ENCODE assay signal across 1 cellular context in the genomic region with DNA sequence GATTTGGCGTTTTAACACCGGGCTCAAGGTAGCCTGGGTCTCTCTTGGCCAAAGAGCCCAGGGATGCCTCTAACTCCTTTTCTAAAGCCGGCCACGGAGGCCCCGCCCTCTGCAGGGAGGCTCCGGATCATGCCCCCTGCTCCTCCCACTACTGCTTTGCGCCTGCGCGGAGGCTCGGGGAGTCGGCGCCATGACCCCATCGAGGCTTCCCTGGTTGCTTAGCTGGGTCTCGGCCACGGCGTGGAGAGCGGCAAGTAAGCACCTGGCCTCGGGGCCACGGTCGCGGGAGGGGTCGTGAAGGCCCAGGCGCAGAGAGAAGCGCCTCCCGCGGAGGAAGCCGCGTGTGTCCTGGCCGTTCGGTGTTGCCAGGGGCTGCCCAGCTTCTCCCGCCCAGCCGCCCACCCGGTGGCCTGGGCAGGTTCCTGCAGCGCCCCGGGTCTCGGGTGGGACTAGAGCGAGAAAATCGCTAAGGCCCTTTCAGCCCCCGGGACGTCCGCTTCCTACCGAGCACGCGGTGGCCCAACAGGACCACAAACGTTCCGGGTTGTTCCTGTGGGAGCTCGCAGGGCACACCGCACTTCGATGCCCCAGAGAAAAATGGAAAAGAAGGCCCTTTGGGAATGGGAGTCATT.
TF ChIP-seq lines count a peak whose summit lies in the region.

A gene (plus strand): TSS at position 180 of the 632 bp plus-strand sequence. CDS start 11 bp downstream, at position 191.

TF ChIP-seq in K562, 482 proteins besides CTCF, POLR2A, EP300 and RAD21 (continued from another document and continues in another):
- TF ChIP-seq, protein P1, sequence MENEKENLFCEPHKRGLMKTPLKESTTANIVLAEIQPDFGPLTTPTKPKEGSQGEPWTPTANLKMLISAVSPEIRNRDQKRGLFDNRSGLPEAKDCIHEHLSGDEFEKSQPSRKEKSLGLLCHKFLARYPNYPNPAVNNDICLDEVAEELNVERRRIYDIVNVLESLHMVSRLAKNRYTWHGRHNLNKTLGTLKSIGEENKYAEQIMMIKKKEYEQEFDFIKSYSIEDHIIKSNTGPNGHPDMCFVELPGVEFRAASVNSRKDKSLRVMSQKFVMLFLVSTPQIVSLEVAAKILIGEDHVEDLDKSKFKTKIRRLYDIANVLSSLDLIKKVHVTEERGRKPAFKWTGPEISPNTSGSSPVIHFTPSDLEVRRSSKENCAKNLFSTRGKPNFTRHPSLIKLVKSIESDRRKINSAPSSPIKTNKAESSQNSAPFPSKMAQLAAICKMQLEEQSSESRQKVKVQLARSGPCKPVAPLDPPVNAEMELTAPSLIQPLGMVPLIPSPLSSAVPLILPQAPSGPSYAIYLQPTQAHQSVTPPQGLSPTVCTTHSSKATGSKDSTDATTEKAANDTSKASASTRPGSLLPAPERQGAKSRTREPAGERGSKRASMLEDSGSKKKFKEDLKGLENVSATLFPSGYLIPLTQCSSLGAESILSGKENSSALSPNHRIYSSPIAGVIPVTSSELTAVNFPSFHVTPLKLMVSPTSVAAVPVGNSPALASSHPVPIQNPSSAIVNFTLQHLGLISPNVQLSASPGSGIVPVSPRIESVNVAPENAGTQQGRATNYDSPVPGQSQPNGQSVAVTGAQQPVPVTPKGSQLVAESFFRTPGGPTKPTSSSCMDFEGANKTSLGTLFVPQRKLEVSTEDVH (IDR thresholded peaks at IDR 0.05; ENCODE audit: low read depth, partially characterized antibody): no peak
- TF ChIP-seq XRCC3 (IDR thresholded peaks at IDR 0.05) (no peak), ZNF589 (CRISPR knock-in tag; IDR thresholded peaks at IDR 0.05; ENCODE audit: low read depth) (no peak), PHB2 (IDR thresholded peaks at IDR 0.05; ENCODE audit: low read depth) (no peak), TCF7 (IDR thresholded peaks at IDR 0.05; ENCODE audit: borderline replicate concordance) (no peak), ZNF668 (CRISPR knock-in tag; IDR thresholded peaks at IDR 0.05) (no peak), ZSCAN32 (CRISPR knock-in tag; IDR thresholded peaks at IDR 0.05) (no peak), U2AF2 (optimal IDR thresholded peaks at IDR 0.05; ENCODE audit: low read depth, low read length) (no peak), NBN (IDR thresholded peaks at IDR 0.05; ENCODE audit: low read depth) (no peak), ZNF3 (CRISPR knock-in tag; IDR thresholded peaks at IDR 0.05) (no peak), THRAP3 (IDR thresholded peaks at IDR 0.05; ENCODE audit: borderline replicate concordance) (no peak), KDM4B (IDR thresholded peaks at IDR 0.05; ENCODE audit: borderline replicate concordance in 2 of 2, low read depth in 1 of 2) (no peak), CBFA2T2 (conservative IDR thresholded peaks at IDR 0.05) (no peak), CTBP1 (IDR thresholded peaks at IDR 0.05; ENCODE audit: borderline replicate concordance) (peak; percentile 41; the same call in 1 of the 2 replicates), HEY1 (CRISPR knock-in tag; IDR thresholded peaks at IDR 0.05; ENCODE audit: borderline replicate concordance) (no peak), NCOR1 (IDR thresholded peaks at IDR 0.05) (no peak), RBM34 (IDR thresholded peaks at IDR 0.05; ENCODE audit: borderline replicate concordance, insufficient read depth, low read length) (no peak), SMC3 (conservative IDR thresholded peaks at IDR 0.05; ENCODE audit: insufficient read depth, low read depth, low read length) (no peak), ZNF57 (CRISPR knock-in tag; IDR thresholded peaks at IDR 0.05) (no peak), TCFL5 (CRISPR knock-in tag; conservative IDR thresholded peaks at IDR 0.05) (no peak), RBBP5 (IDR thresholded peaks at IDR 0.05; ENCODE audit: borderline replicate concordance, insufficient read depth, low read length, poor library complexity, severe bottlenecking) (peak; percentile 85), ZNF316 (IDR thresholded peaks at IDR 0.05) (no peak), ZNF133 (CRISPR knock-in tag; IDR thresholded peaks at IDR 0.05) (no peak), CEBPB (tag; IDR thresholded peaks at IDR 0.05) (no peak), ARNT (IDR thresholded peaks at IDR 0.05) (no peak), ASH1L (IDR thresholded peaks at IDR 0.05; ENCODE audit: borderline replicate concordance, low read depth, partially characterized antibody) (no peak), POLR2G (IDR thresholded peaks at IDR 0.05; ENCODE audit: low read depth, low read length) (peak; percentile 97), LCOR (CRISPR knock-in tag; IDR thresholded peaks at IDR 0.05) (0 out of 2 replicates have a peak, but pooled peaks have one; percentile 3), FIP1L1 (IDR thresholded peaks at IDR 0.05; ENCODE audit: low read depth, low read length, poor library complexity, severe bottlenecking) (no peak), ZFP30 (CRISPR knock-in tag; IDR thresholded peaks at IDR 0.05; ENCODE audit: borderline replicate concordance) (no peak), NFATC3 (IDR thresholded peaks at IDR 0.05) (no peak), PCBP1 (IDR thresholded peaks at IDR 0.05; ENCODE audit: low read depth, low read length, poor library complexity, severe bottlenecking) (peak; percentile 63), HNRNPH1 (optimal IDR thresholded peaks at IDR 0.05; ENCODE audit: low read depth, low read length) (no peak), ELF2 (CRISPR knock-in tag; IDR thresholded peaks at IDR 0.05) (no peak), ZSCAN29 (IDR thresholded peaks at IDR 0.05) (no peak), KAT2B (IDR thresholded peaks at IDR 0.05; ENCODE audit: low read depth, low read length) (no peak), CC2D1A (IDR thresholded peaks at IDR 0.05) (no peak), HMG20A (CRISPR knock-in tag; conservative IDR thresholded peaks at IDR 0.05) (no peak), MAFF (IDR thresholded peaks at IDR 0.05; ENCODE audit: low read length) (no peak), NUFIP1 (IDR thresholded peaks at IDR 0.05; ENCODE audit: partially characterized antibody) (no peak), FUS (optimal IDR thresholded peaks at IDR 0.05; ENCODE audit: low read depth, low read length) (no peak), CBFB (CRISPR knock-in tag; IDR thresholded peaks at IDR 0.05) (no peak), YY1 (IDR thresholded peaks at IDR 0.05; ENCODE audit: borderline replicate concordance in 1 of 3, control insufficient read depth in 1 of 3, extremely low read depth in 1 of 3, insufficient read depth in 3 of 3, insufficient read length in 1 of 3, insufficient replicate concordance in 2 of 3, low read depth in 1 of 3, low read length in 2 of 3) (peak; percentile 50 to 92 (median 83)), NR1H2 (CRISPR knock-in tag; IDR thresholded peaks at IDR 0.05) (no peak), EWSR1 (IDR thresholded peaks at IDR 0.05; ENCODE audit: borderline replicate concordance, low read depth, partially characterized antibody) (no peak), ZNF146 (CRISPR knock-in tag; IDR thresholded peaks at IDR 0.05; ENCODE audit: unreplicated experiment) (no peak), SPI1 (IDR thresholded peaks at IDR 0.05; ENCODE audit: borderline replicate concordance, low read depth, low read length) (no peak), HDAC2 (IDR thresholded peaks at IDR 0.05) (no peak), FOXJ3 (CRISPR knock-in tag; IDR thresholded peaks at IDR 0.05) (no peak)
- TF ChIP-seq, protein P2, sequence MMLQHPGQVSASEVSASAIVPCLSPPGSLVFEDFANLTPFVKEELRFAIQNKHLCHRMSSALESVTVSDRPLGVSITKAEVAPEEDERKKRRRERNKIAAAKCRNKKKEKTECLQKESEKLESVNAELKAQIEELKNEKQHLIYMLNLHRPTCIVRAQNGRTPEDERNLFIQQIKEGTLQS (IDR thresholded peaks at IDR 0.05): no peak
- TF ChIP-seq, protein P2 (CRISPR knock-in tag; conservative IDR thresholded peaks at IDR 0.05): no peak
- TF ChIP-seq, protein P3, sequence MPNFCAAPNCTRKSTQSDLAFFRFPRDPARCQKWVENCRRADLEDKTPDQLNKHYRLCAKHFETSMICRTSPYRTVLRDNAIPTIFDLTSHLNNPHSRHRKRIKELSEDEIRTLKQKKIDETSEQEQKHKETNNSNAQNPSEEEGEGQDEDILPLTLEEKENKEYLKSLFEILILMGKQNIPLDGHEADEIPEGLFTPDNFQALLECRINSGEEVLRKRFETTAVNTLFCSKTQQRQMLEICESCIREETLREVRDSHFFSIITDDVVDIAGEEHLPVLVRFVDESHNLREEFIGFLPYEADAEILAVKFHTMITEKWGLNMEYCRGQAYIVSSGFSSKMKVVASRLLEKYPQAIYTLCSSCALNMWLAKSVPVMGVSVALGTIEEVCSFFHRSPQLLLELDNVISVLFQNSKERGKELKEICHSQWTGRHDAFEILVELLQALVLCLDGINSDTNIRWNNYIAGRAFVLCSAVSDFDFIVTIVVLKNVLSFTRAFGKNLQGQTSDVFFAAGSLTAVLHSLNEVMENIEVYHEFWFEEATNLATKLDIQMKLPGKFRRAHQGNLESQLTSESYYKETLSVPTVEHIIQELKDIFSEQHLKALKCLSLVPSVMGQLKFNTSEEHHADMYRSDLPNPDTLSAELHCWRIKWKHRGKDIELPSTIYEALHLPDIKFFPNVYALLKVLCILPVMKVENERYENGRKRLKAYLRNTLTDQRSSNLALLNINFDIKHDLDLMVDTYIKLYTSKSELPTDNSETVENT (CRISPR knock-in tag; IDR thresholded peaks at IDR 0.05): no peak; the same call in none of the 2 replicates
- TF ChIP-seq, protein P4, sequence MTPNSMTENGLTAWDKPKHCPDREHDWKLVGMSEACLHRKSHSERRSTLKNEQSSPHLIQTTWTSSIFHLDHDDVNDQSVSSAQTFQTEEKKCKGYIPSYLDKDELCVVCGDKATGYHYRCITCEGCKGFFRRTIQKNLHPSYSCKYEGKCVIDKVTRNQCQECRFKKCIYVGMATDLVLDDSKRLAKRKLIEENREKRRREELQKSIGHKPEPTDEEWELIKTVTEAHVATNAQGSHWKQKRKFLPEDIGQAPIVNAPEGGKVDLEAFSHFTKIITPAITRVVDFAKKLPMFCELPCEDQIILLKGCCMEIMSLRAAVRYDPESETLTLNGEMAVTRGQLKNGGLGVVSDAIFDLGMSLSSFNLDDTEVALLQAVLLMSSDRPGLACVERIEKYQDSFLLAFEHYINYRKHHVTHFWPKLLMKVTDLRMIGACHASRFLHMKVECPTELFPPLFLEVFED (CRISPR knock-in tag; conservative IDR thresholded peaks at IDR 0.05): no peak
- TF ChIP-seq, protein P5, sequence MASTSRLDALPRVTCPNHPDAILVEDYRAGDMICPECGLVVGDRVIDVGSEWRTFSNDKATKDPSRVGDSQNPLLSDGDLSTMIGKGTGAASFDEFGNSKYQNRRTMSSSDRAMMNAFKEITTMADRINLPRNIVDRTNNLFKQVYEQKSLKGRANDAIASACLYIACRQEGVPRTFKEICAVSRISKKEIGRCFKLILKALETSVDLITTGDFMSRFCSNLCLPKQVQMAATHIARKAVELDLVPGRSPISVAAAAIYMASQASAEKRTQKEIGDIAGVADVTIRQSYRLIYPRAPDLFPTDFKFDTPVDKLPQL (IDR thresholded peaks at IDR 0.05; ENCODE audit: extremely low read depth, insufficient read length): no peak
- TF ChIP-seq, protein P6, sequence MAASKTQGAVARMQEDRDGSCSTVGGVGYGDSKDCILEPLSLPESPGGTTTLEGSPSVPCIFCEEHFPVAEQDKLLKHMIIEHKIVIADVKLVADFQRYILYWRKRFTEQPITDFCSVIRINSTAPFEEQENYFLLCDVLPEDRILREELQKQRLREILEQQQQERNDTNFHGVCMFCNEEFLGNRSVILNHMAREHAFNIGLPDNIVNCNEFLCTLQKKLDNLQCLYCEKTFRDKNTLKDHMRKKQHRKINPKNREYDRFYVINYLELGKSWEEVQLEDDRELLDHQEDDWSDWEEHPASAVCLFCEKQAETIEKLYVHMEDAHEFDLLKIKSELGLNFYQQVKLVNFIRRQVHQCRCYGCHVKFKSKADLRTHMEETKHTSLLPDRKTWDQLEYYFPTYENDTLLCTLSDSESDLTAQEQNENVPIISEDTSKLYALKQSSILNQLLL (CRISPR knock-in tag; IDR thresholded peaks at IDR 0.05; ENCODE audit: borderline replicate concordance): no peak
- TF ChIP-seq, protein P7, sequence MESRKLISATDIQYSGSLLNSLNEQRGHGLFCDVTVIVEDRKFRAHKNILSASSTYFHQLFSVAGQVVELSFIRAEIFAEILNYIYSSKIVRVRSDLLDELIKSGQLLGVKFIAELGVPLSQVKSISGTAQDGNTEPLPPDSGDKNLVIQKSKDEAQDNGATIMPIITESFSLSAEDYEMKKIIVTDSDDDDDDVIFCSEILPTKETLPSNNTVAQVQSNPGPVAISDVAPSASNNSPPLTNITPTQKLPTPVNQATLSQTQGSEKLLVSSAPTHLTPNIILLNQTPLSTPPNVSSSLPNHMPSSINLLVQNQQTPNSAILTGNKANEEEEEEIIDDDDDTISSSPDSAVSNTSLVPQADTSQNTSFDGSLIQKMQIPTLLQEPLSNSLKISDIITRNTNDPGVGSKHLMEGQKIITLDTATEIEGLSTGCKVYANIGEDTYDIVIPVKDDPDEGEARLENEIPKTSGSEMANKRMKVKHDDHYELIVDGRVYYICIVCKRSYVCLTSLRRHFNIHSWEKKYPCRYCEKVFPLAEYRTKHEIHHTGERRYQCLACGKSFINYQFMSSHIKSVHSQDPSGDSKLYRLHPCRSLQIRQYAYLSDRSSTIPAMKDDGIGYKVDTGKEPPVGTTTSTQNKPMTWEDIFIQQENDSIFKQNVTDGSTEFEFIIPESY (CRISPR knock-in tag; IDR thresholded peaks at IDR 0.05): peak; percentile 73
- TF ChIP-seq, protein P8, sequence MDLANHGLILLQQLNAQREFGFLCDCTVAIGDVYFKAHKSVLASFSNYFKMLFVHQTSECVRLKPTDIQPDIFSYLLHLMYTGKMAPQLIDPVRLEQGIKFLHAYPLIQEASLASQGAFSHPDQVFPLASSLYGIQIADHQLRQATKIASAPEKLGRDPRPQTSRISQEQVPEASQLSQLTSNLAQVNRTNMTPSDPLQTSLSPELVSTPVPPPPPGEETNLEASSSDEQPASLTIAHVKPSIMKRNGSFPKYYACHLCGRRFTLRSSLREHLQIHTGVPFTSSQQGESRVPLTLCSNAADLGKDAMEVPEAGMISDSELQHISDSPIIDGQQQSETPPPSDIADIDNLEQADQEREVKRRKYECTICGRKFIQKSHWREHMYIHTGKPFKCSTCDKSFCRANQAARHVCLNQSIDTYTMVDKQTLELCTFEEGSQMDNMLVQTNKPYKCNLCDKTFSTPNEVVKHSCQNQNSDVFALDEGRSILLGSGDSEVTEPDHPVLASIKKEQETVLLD (IDR thresholded peaks at IDR 0.05): peak; percentile 84; the same call in 1 of the 2 replicates
- TF ChIP-seq, protein P9, sequence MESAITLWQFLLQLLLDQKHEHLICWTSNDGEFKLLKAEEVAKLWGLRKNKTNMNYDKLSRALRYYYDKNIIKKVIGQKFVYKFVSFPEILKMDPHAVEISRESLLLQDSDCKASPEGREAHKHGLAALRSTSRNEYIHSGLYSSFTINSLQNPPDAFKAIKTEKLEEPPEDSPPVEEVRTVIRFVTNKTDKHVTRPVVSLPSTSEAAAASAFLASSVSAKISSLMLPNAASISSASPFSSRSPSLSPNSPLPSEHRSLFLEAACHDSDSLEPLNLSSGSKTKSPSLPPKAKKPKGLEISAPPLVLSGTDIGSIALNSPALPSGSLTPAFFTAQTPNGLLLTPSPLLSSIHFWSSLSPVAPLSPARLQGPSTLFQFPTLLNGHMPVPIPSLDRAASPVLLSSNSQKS (CRISPR knock-in tag; IDR thresholded peaks at IDR 0.05): no peak
- TF ChIP-seq, protein P10, sequence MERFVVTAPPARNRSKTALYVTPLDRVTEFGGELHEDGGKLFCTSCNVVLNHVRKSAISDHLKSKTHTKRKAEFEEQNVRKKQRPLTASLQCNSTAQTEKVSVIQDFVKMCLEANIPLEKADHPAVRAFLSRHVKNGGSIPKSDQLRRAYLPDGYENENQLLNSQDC (CRISPR knock-in tag; IDR thresholded peaks at IDR 0.05): no peak
